12 cellular contexts compared by ENCODE assay signal in the genomic region with DNA sequence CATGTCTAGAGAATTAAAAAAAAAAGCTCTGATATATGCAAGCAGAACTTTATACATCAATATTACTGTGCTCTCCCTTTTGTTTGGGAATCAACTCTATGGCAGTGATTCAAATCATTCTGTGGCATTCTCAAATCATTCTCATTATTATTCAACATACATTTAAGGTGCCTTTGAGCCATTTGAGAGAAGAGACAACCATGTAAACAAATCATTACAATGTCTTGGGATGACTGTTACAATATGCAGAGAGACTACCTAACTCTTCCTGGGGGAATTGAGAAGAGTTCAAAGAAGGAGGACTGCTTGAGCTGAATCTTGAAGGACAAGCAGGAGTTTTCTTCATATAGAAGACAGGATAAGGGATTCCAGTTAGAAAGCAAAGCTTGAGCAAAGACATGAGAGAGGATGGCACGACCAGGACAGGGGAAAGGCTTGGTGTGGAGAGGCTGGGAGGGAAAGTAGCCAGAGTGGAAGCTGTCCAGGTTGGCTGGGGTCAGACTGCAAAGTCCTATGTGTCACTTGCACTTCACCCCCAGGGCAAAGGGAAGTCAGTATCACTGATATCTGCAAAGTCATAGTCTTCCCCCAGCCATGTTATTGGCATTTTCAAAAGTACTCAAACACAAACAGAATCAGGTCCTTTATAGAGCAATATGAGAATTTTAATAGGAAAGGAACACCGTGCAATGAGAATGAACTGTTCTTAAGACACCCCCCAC. TPM values are rescaled to one million over a fixed set of nuclear protein-coding genes. Genes with fewer than 3 reads are reported as not detected.
DNase-seq lines count a peak whose midpoint lies in the region; ATAC-seq and TF ChIP-seq lines count a peak whose summit lies in the region.
"Had no signal": no experiment of that assay in that cellular context is flagged by ENCODE, and none has a peak within 500 bp of the region (broad histone marks: within the 10 kb centered on the region; RNA-seq: fewer than 3 reads in every experiment).

No MANE protein-coding gene starts in this region.

- H3K9ac ChIP-seq in duodenal mucosa (ENCODE audit: low read depth in 1 of 2, low read length in 2 of 2): no peak overlapping the region

- DNase-seq in Right ventricle myocardium superior: no peak
- no peak for DNase-seq in left ventricle myocardium inferior
- DNase-seq in thoracic aorta (ENCODE audit: low spot score): no peak
- DNase-seq in NCI-H446 (lab: John Stamatoyannopoulos, UW): no peak
- DNase-seq in glomerular visceral epithelial cell (ENCODE audit: extremely low spot score): no peak
- no peak for DNase-seq in SW 1271 (lab: John Stamatoyannopoulos, UW)
- DNase-seq: NCI-H2081, transverse colon had no signal

- intact Hi-C loops in Right ventricle myocardium superior (cut with DNase I): no loop called here
- intact Hi-C loops in left ventricle myocardium inferior (cut with micrococcal nuclease): no loop called here

- TF ChIP-seq CTCF in left ventricle myocardium inferior (IDR thresholded peaks at IDR 0.05; ENCODE audit: borderline replicate concordance) (no peak), thoracic aorta (IDR thresholded peaks at IDR 0.05) (no peak)

- H3K36me3 ChIP-seq in left ventricle myocardium inferior: peaks cover 34% of the 10 kb centered on the region
- peaks cover 23 to 35% of the 10 kb centered on the region in 2 donors for H3K36me3 ChIP-seq in duodenal mucosa (ENCODE audit: control insufficient read depth in 1 of 2, insufficient read depth in 2 of 2, low read length in 2 of 2)
- H3K36me3 ChIP-seq in thoracic aorta: peaks cover 18% of the 10 kb centered on the region

- ATAC-seq in Right ventricle myocardium superior (ENCODE audit: poor library complexity): peak; percentile 55
- ATAC-seq in HG03442 (IDR thresholded peaks at IDR 0.05; ENCODE audit: unreplicated experiment): peak; percentile 53
- no peak for ATAC-seq in thoracic aorta (ENCODE audit: insufficient number of reproducible peaks, low FRiP score, low read depth)
- ATAC-seq: Panc1 had no signal

- H3K27ac ChIP-seq in left ventricle myocardium inferior (replicated peaks): no peak overlapping the region
- H3K27ac ChIP-seq in duodenal mucosa (ENCODE audit: low read depth, low read length): no peak overlapping the region
- no peak overlapping the region for H3K27ac ChIP-seq in thoracic aorta
- H3K27ac ChIP-seq: neutrophil, transverse colon had no signal

- H3K4me3 ChIP-seq in left ventricle myocardium inferior (no peak overlapping the region), duodenal mucosa (ENCODE audit: low read depth in 1 of 2, low read length in 2 of 2) (peak overlapping the region; percentile 1 to 11), thoracic aorta (peak overlapping the region; percentile 11)
- H3K4me3 ChIP-seq: transverse colon had no signal

- H3K9me3 ChIP-seq in left ventricle myocardium inferior (replicated peaks): no peaks in the 10 kb centered on the region
- H3K9me3 ChIP-seq in duodenal mucosa (ENCODE audit: control insufficient read depth in 1 of 2, low read length in 2 of 2): no peaks in the 10 kb centered on the region
- no peaks in the 10 kb centered on the region for H3K9me3 ChIP-seq in thoracic aorta
- H3K9me3 ChIP-seq: neutrophil, transverse colon had no signal

- H3K27me3 ChIP-seq in left ventricle myocardium inferior (ENCODE audit: low read depth) (no peaks in the 10 kb centered on the region), duodenal mucosa (ENCODE audit: control insufficient read depth in 1 of 2, insufficient read depth in 2 of 2, low read length in 2 of 2) (no peaks in the 10 kb centered on the region), thoracic aorta (replicated peaks; ENCODE audit: insufficient read depth) (no peaks in the 10 kb centered on the region)
- H3K27me3 ChIP-seq: neutrophil, transverse colon had no signal

- peaks cover 60% of the 10 kb centered on the region for H3K4me1 ChIP-seq in left ventricle myocardium inferior
- peaks cover 40 to 45% of the 10 kb centered on the region in 2 donors for H3K4me1 ChIP-seq in duodenal mucosa (ENCODE audit: control insufficient read depth in 1 of 2, insufficient read depth in 2 of 2, low read length in 2 of 2)
- H3K4me1 ChIP-seq in thoracic aorta (ENCODE audit: control insufficient read depth in 1 of 2, low read depth in 2 of 2): peaks cover 42 to 86% of the 10 kb centered on the region in 2 donors

RNA-seq across cellular contexts. Expression of a gene that starts 9.0 kb away (rescaled TPM):
- 10.2 TPM for total RNA-seq in Right ventricle myocardium superior
- total RNA-seq in left ventricle myocardium inferior: 10.5 TPM
- total RNA-seq in thoracic aorta: 100 to 1,000 TPM in 1 of 2 donors, 10 to 100 TPM in 1; 97.7 to 108 TPM
